2 cellular contexts compared by ENCODE assay signal in the genomic region with DNA sequence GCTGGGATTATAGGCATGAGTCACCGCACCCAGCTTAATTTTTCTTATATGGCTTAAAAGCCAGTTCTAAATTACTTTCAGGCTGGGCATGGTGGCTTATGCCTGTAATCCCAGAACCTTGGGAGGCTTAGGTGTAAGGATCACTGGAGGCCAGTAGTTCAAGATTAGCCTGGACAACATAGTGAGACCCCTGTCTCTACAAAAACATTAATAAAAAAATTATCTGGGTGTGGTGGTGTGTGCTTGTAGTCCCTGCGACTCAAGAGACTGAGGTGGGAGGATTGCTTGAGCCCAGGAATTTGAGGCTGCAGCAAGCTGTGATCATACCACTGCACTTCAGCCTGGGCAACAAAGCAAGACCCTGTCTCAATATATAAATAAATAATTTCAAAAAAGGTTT.
TF ChIP-seq lines count a peak whose summit lies in the region.

No MANE protein-coding gene starts in this region.

TF ChIP-seq in A549, 52 proteins besides CTCF, POLR2A, EP300 and RAD21:
- TF ChIP-seq REST (IDR thresholded peaks at IDR 0.05): no peak
- no peak for TF ChIP-seq FOSL2 (IDR thresholded peaks at IDR 0.05)
- TF ChIP-seq FOSL2 (CRISPR knock-in tag; IDR thresholded peaks at IDR 0.05): 0 out of 2 replicates have a peak, but pooled peaks have one; percentile 13

TF ChIP-seq in K562, 482 proteins besides CTCF, POLR2A, EP300 and RAD21:
- TF ChIP-seq MLLT1 (IDR thresholded peaks at IDR 0.05) (no peak), TEAD1 (CRISPR knock-in tag; IDR thresholded peaks at IDR 0.05) (no peak), MAFG (tag; conservative IDR thresholded peaks at IDR 0.05) (no peak), ZNF121 (CRISPR knock-in tag; conservative IDR thresholded peaks at IDR 0.05) (peak; percentile 90), MCM7 (IDR thresholded peaks at IDR 0.05) (no peak), BCOR (IDR thresholded peaks at IDR 0.05) (peak; percentile 79), ZNF830 (CRISPR knock-in tag; IDR thresholded peaks at IDR 0.05) (no peak), MXI1 (IDR thresholded peaks at IDR 0.05; ENCODE audit: low read depth, low read length) (no peak), LARP7 (IDR thresholded peaks at IDR 0.05) (no peak), GATAD2A (IDR thresholded peaks at IDR 0.05) (no peak), PHTF2 (CRISPR knock-in tag; IDR thresholded peaks at IDR 0.05) (no peak), PCBP1 (IDR thresholded peaks at IDR 0.05; ENCODE audit: low read depth, low read length, poor library complexity, severe bottlenecking) (no peak), RBM25 (IDR thresholded peaks at IDR 0.05; ENCODE audit: low read depth, low read length, severe bottlenecking) (peak; percentile 51), KDM1A (IDR thresholded peaks at IDR 0.05) (0 out of 4 replicates have a peak, but pooled peaks of 1 of the 2 experiments have one; percentile 12), HDAC2 (IDR thresholded peaks at IDR 0.05) (0 out of 2 replicates have a peak, but pooled peaks have one; percentile 35), SOX6 (IDR thresholded peaks at IDR 0.05) (no peak)
- TF ChIP-seq, protein P1, sequence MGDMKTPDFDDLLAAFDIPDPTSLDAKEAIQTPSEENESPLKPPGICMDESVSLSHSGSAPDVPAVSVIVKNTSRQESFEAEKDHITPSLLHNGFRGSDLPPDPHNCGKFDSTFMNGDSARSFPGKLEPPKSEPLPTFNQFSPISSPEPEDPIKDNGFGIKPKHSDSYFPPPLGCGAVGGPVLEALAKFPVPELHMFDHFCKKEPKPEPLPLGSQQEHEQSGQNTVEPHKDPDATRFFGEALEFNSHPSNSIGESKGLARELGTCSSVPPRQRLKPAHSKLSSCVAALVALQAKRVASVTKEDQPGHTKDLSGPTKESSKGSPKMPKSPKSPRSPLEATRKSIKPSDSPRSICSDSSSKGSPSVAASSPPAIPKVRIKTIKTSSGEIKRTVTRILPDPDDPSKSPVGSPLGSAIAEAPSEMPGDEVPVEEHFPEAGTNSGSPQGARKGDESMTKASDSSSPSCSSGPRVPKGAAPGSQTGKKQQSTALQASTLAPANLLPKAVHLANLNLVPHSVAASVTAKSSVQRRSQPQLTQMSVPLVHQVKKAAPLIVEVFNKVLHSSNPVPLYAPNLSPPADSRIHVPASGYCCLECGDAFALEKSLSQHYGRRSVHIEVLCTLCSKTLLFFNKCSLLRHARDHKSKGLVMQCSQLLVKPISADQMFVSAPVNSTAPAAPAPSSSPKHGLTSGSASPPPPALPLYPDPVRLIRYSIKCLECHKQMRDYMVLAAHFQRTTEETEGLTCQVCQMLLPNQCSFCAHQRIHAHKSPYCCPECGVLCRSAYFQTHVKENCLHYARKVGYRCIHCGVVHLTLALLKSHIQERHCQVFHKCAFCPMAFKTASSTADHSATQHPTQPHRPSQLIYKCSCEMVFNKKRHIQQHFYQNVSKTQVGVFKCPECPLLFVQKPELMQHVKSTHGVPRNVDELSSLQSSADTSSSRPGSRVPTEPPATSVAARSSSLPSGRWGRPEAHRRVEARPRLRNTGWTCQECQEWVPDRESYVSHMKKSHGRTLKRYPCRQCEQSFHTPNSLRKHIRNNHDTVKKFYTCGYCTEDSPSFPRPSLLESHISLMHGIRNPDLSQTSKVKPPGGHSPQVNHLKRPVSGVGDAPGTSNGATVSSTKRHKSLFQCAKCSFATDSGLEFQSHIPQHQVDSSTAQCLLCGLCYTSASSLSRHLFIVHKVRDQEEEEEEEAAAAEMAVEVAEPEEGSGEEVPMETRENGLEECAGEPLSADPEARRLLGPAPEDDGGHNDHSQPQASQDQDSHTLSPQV (IDR thresholded peaks at IDR 0.05): no peak
- TF ChIP-seq, protein P2, sequence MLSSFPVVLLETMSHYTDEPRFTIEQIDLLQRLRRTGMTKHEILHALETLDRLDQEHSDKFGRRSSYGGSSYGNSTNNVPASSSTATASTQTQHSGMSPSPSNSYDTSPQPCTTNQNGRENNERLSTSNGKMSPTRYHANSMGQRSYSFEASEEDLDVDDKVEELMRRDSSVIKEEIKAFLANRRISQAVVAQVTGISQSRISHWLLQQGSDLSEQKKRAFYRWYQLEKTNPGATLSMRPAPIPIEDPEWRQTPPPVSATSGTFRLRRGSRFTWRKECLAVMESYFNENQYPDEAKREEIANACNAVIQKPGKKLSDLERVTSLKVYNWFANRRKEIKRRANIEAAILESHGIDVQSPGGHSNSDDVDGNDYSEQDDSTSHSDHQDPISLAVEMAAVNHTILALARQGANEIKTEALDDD (IDR thresholded peaks at IDR 0.05): no peak
